Comparison of ENCODE assay signal across 37 cellular contexts in genomic region chr16:87685405-87685755, GRCh38.
"Had no signal": no experiment of that assay in that cellular context is flagged by ENCODE, and none has a peak within 500 bp of the region (broad histone marks: within the 10 kb centered on the region; RNA-seq: fewer than 3 reads in every experiment).

No MANE protein-coding gene starts in this region.

- ATAC-seq: activated CD8-positive, alpha-beta T cell treated with anti-CD3 and anti-CD28 coated beads for 36 hours; activated naive CD4-positive, alpha-beta T cell treated with anti-CD3 and anti-CD28 coated beads, Interleukin-2, amount 50 U/mL, for 72 hours; activated T-cell treated with anti-CD3 and anti-CD28 coated beads, Interleukin-2, amount 50 U/mL, for 4 hours; activated T-cell treated with anti-CD3 and anti-CD28 coated beads, Interleukin-2, amount 50 U/mL, for 72 hours; activated T-helper 17 cell treated with anti-CD3 and anti-CD28 coated beads, Interleukin-2, amount 50 U/mL, for 72 hours; body of pancreas had no signal

- H3K9me3 Mint-ChIP-seq: activated B cell treated with CpG ODN at 0.5 μM for 24 hours; activated CD4-positive, alpha-beta memory T cell treated with anti-CD3 and anti-CD28 coated beads for 36 hours; activated CD4-positive, alpha-beta T cell treated with anti-CD3 and anti-CD28 coated beads, Interleukin-2, amount 10 ng/mL, durations not matched to agents 24 days and 14 days; activated CD8-positive, alpha-beta T cell treated with anti-CD3 and anti-CD28 coated beads for 36 hours; activated naive CD4-positive, alpha-beta T cell treated with anti-CD3 and anti-CD28 coated beads for 36 hours; activated naive CD4-positive, alpha-beta T cell treated with anti-CD3 and anti-CD28 coated beads, Interleukin-2, amount 50 U/mL, for 72 hours; activated naive CD8-positive, alpha-beta T cell treated with anti-CD3 and anti-CD28 coated beads for 36 hours; activated T-cell treated with anti-CD3 and anti-CD28 coated beads, Interleukin-2, amount 50 U/mL, for 4 hours; activated T-cell treated with anti-CD3 and anti-CD28 coated beads, Interleukin-2, amount 50 U/mL, for 72 hours; activated T-helper 1 cell treated with anti-CD3 and anti-CD28 coated beads, Interleukin-12 subunit alpha, Interleukin-12 subunit beta, Interleukin-2, Interleukin-4 antibody, amounts not matched to agents 30 ng/mL and 10 ng/mL and 1 ng/mL, durations not matched to agents 14 hours and 24 hours and 36 hours; activated T-helper 17 cell treated with anti-CD3 and anti-CD28 coated beads, Interleukin-2, amount 50 U/mL, for 72 hours; T-helper 1 cell treated with Interleukin-12 subunit alpha and Interleukin-12 subunit beta and Interleukin-4 antibody, amounts not matched to agents 30 μg/mL and 1 μg/mL, for 36 hours; T-helper 2 cell treated with Interferon-gamma antibody and Interleukin-4, amounts not matched to agents 5 μg/mL and 100 μg/mL, for 36 hours had no signal

- H3K27me3 Mint-ChIP-seq: activated CD4-positive, alpha-beta T cell treated with anti-CD3 and anti-CD28 coated beads, Interleukin-2, amount 10 ng/mL, durations not matched to agents 24 days and 14 days; activated naive CD8-positive, alpha-beta T cell treated with anti-CD3 and anti-CD28 coated beads for 36 hours; activated T-helper 17 cell treated with anti-CD3 and anti-CD28 coated beads, Interleukin-2, amount 50 U/mL, for 72 hours had no signal

- H3K4me3 ChIP-seq: adrenal gland, body of pancreas, breast epithelium had no signal

- H3K9me3 ChIP-seq: adrenal gland, body of pancreas, breast epithelium had no signal

- H3K36me3 Mint-ChIP-seq: activated CD4-positive, alpha-beta memory T cell treated with anti-CD3 and anti-CD28 coated beads for 36 hours; activated naive CD4-positive, alpha-beta T cell treated with anti-CD3 and anti-CD28 coated beads, Interleukin-2, amount 50 U/mL, for 72 hours; activated naive CD8-positive, alpha-beta T cell treated with anti-CD3 and anti-CD28 coated beads for 36 hours had no signal

- H3K4me3 Mint-ChIP-seq: activated B cell treated with CpG ODN at 0.5 μM for 24 hours; activated CD4-positive, alpha-beta memory T cell treated with anti-CD3 and anti-CD28 coated beads for 36 hours; activated CD4-positive, alpha-beta T cell treated with anti-CD3 and anti-CD28 coated beads, Interleukin-2, amount 10 ng/mL, durations not matched to agents 24 days and 14 days; activated CD8-positive, alpha-beta T cell treated with anti-CD3 and anti-CD28 coated beads for 36 hours; activated naive CD4-positive, alpha-beta T cell treated with anti-CD3 and anti-CD28 coated beads for 36 hours; activated naive CD8-positive, alpha-beta T cell treated with anti-CD3 and anti-CD28 coated beads for 36 hours; activated T-cell treated with anti-CD3 and anti-CD28 coated beads, Interleukin-2, amount 50 U/mL, for 4 hours; activated T-cell treated with anti-CD3 and anti-CD28 coated beads, Interleukin-2, amount 50 U/mL, for 72 hours; activated T-helper 1 cell treated with anti-CD3 and anti-CD28 coated beads, Interleukin-12 subunit alpha, Interleukin-12 subunit beta, Interleukin-2, Interleukin-4 antibody, amounts not matched to agents 30 ng/mL and 10 ng/mL and 1 ng/mL, durations not matched to agents 14 hours and 24 hours and 36 hours; activated T-helper 17 cell treated with anti-CD3 and anti-CD28 coated beads, Interleukin-2, amount 50 U/mL, for 72 hours; T-helper 1 cell treated with Interleukin-12 subunit alpha and Interleukin-12 subunit beta and Interleukin-4 antibody, amounts not matched to agents 30 μg/mL and 1 μg/mL, for 36 hours; T-helper 2 cell treated with Interferon-gamma antibody and Interleukin-4, amounts not matched to agents 5 μg/mL and 100 μg/mL, for 36 hours had no signal

- FAIRE-seq: astrocyte, TTC549 had no signal

- H3K27ac Mint-ChIP-seq: activated B cell treated with CpG ODN at 0.5 μM for 24 hours; activated CD4-positive, alpha-beta memory T cell treated with anti-CD3 and anti-CD28 coated beads for 36 hours; activated CD4-positive, alpha-beta T cell treated with anti-CD3 and anti-CD28 coated beads, Interleukin-2, amount 10 ng/mL, durations not matched to agents 24 days and 14 days; activated CD8-positive, alpha-beta T cell treated with anti-CD3 and anti-CD28 coated beads for 36 hours; activated naive CD4-positive, alpha-beta T cell treated with anti-CD3 and anti-CD28 coated beads for 36 hours; activated naive CD4-positive, alpha-beta T cell treated with anti-CD3 and anti-CD28 coated beads, Interleukin-2, amount 50 U/mL, for 72 hours; activated naive CD8-positive, alpha-beta T cell treated with anti-CD3 and anti-CD28 coated beads for 36 hours; activated T-cell treated with anti-CD3 and anti-CD28 coated beads, Interleukin-2, amount 50 U/mL, for 72 hours; activated T-helper 1 cell treated with anti-CD3 and anti-CD28 coated beads, Interleukin-12 subunit alpha, Interleukin-12 subunit beta, Interleukin-2, Interleukin-4 antibody, amounts not matched to agents 30 ng/mL and 10 ng/mL and 1 ng/mL, durations not matched to agents 14 hours and 24 hours and 36 hours; activated T-helper 17 cell treated with anti-CD3 and anti-CD28 coated beads, Interleukin-2, amount 50 U/mL, for 72 hours; T-helper 1 cell treated with Interleukin-12 subunit alpha and Interleukin-12 subunit beta and Interleukin-4 antibody, amounts not matched to agents 30 μg/mL and 1 μg/mL, for 36 hours; T-helper 2 cell treated with Interferon-gamma antibody and Interleukin-4, amounts not matched to agents 5 μg/mL and 100 μg/mL, for 36 hours had no signal

- H3K27ac ChIP-seq: adrenal gland, body of pancreas, brain microvascular endothelial cell, breast epithelium, VCaP had no signal

- H3K27me3 ChIP-seq: adrenal gland, body of pancreas had no signal

- DNase-seq: activated B cell treated with CpG ODN at 0.5 μM for 24 hours; activated CD4-positive, alpha-beta memory T cell treated with anti-CD3 and anti-CD28 coated beads for 36 hours; activated CD4-positive, alpha-beta T cell treated with anti-CD3 and anti-CD28 coated beads for 4 hours; activated CD4-positive, alpha-beta T cell treated with anti-CD3 and anti-CD28 coated beads, Interleukin-2, amount 10 ng/mL, durations not matched to agents 24 days and 14 days; activated CD4-positive, alpha-beta T cell treated with anti-CD3 and anti-CD28 coated beads, Interleukin-2, amount 50 U/mL, for 1 hour; activated CD4-positive, alpha-beta T cell treated with anti-CD3 and anti-CD28 coated beads, Interleukin-2, amount 50 U/mL, for 4 hours; activated CD4-positive, CD25-positive, alpha-beta regulatory T cell treated with anti-CD3 and anti-CD28 coated beads, Interleukin-2, amount 50 U/mL, for 72 hours; activated CD8-positive, alpha-beta memory T cell treated with anti-CD3 and anti-CD28 coated beads, Interleukin-2, amount 50 U/mL, for 4 hours; activated CD8-positive, alpha-beta T cell treated with anti-CD3 and anti-CD28 coated beads for 36 hours; activated effector memory CD4-positive, alpha-beta T cell treated with anti-CD3 and anti-CD28 coated beads, Interleukin-2, amount 50 U/mL, for 16 hours; activated gamma-delta T cell treated with Interleukin-2 at 50 U/mL for 16 hours; activated naive CD4-positive, alpha-beta T cell; activated naive CD4-positive, alpha-beta T cell treated with anti-CD3 and anti-CD28 coated beads for 36 hours; activated naive CD4-positive, alpha-beta T cell treated with anti-CD3 and anti-CD28 coated beads, Interleukin-2, amount 50 U/mL, for 16 hours; activated naive CD8-positive, alpha-beta T cell treated with anti-CD3 and anti-CD28 coated beads for 36 hours; activated T-cell treated with anti-CD3 and anti-CD28 coated beads for 4 hours; activated T-cell treated with anti-CD3 and anti-CD28 coated beads, Interleukin-2, amount 50 U/mL, for 1 hour; activated T-cell treated with anti-CD3 and anti-CD28 coated beads, Interleukin-2, amount 50 U/mL, for 4 hours; activated T-cell treated with anti-CD3 and anti-CD28 coated beads, Interleukin-2, amount 50 U/mL, for 72 hours; adrenal gland; amniotic stem cell; aorta; body of pancreas; brain microvascular endothelial cell; central memory CD4-positive, alpha-beta T cell; T-helper 1 cell; T-helper 2 cell; T-helper 9 cell had no signal

- H3K4me1 ChIP-seq: adrenal gland, body of pancreas, breast epithelium had no signal

- H3K36me3 ChIP-seq: adrenal gland, brain microvascular endothelial cell, breast epithelium had no signal
